ENCODE assay signal across 8 cellular contexts in the genomic region with DNA sequence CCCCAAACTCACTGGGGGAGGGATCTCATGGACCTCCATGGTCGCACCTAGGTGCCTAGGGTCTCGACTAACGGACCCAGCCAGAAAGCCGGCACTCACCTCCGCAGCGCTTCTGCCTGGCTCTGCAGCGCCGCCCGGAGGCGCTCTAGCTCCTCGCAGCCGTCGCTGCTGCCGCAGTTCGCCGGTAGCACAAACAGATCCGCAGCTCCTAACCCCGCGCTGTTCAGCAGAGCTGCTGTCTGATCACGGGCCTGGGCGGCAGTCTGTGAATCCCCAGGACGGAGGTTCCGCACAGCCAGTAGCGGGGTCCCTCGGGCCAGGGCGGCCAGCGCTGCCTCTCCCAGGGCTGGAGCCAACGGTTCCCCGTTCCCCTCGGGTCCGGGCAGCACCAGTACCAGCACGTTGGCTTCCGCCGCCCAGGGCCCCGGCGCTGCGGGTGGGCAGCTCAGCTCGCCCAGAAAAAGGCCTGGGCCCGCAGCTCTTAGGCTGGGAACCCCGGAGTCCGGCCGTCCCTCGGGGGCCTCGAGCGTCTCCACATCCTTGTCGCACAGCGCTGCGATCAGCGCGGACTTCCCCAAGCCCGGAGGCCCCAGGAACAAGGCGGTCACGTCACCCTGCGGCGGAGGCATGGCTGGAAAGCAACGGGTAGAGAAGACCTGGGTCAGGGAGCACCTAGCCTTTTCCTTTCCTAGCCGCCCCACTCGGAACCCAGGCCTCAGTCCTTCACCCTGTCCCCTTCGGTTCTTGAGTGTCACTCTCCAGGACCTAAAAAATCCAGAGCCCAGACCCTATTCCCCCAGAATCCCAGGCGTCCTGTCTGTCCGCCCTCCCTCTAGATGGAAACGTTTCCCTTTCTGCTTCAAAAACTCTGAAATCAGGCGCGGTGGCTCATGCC. TPM values are rescaled to one million over a fixed set of nuclear protein-coding genes. Genes with fewer than 3 reads are reported as not detected.
DNase-seq lines count a peak whose midpoint lies in the region; ATAC-seq and TF ChIP-seq lines count a peak whose summit lies in the region.

No MANE protein-coding gene starts in this region.

- peaks cover 8 to 22% of the 10 kb centered on the region in 2 experiments; a peak in 2 of 4 replicates for H3K4me1 ChIP-seq in SK-N-SH (ENCODE audit: control insufficient read depth in 1 of 2, insufficient read depth in 2 of 2, low read depth in 1 of 2, low read length in 1 of 2)
- H3K4me1 ChIP-seq in heart right ventricle, result peaks cover 16 to 45% (median 38%) of the 10 kb centered on the region in 9 donors
- H3K4me1 ChIP-seq in psoas muscle, result peaks cover 26% of the 10 kb centered on the region
- H3K4me1 ChIP-seq in uterus, result peaks cover 5 to 20% of the 10 kb centered on the region in 2 donors

- peak overlapping the region; percentile 59 to 81 for H3K27ac ChIP-seq in SK-N-SH (ENCODE audit: low read depth in 2 of 2, low read length in 1 of 2)
- peak overlapping the region in 9 of 10 donors; percentile 57 to 99 (median 97) for H3K27ac ChIP-seq in heart right ventricle
- H3K27ac ChIP-seq in psoas muscle, result peak overlapping the region; percentile 99
- peak overlapping the region; percentile 87 to 97 for H3K27ac ChIP-seq in uterus

- in situ Hi-C loops in KBM-7 (cut with MboI; ENCODE audit: low pct_unique_long_range_greater_than_20kb, low sequenced_read_pairs), result no loop called here

- peaks cover 9% of the 10 kb centered on the region; the same call in 1 of the 2 replicates for H4K20me1 ChIP-seq in SK-N-SH (ENCODE audit: insufficient read depth)

- peaks cover 80% of the 10 kb centered on the region for H3K79me2 ChIP-seq in SK-N-SH (ENCODE audit: insufficient read depth)

- peak; percentile 87 for TF ChIP-seq CTCF in SK-N-SH (IDR thresholded peaks at IDR 0.05)
- peak in 8 of 9 donors; percentile 29 to 78 (median 53) for TF ChIP-seq CTCF in heart right ventricle (IDR thresholded peaks at IDR 0.05)
- TF ChIP-seq CTCF in psoas muscle (IDR thresholded peaks at IDR 0.05), result peak; percentile 45
- TF ChIP-seq CTCF in uterus (IDR thresholded peaks at IDR 0.05), result peak in 3 of 4 experiments; percentile 30 to 49 (median 31)

- intact Hi-C loops in heart right ventricle (cut with DNase I) (loop anchor here in 6 of 10 donors (5.0 to 10.0 kb wide), 3 partner anchors 58 to 63 kb away; partner anchors contain the start of gene ZNF575 (in 4 of the 6)), psoas muscle (cut with DNase I) (loop anchor here (2.0 to 10.0 kb wide), 3 partner anchors 18 to 63 kb away; partner anchors contain the start of gene ZNF575 (in 2 of the 2)), uterus (cut with DNase I; ENCODE audit: low total_unique reads) (no loop called here)

- TF ChIP-seq POLR2A in uterus (IDR thresholded peaks at IDR 0.05), result no peak

- H3F3A ChIP-seq in SK-N-SH (replicated peaks; ENCODE audit: insufficient read depth), result peaks cover 12% of the 10 kb centered on the region

- 8% methylated on average over 41 of the region's 64 CpGs for WGBS in SK-N-SH (ENCODE audit: low lambda C conversion rate)
- WGBS in heart right ventricle, 2 donors, result 4% methylated on average over 64 of the region's 64 CpGs
- WGBS in psoas muscle, 3 donors, result 3 to 5% (median 5%) methylated on average over 64 of the region's 64 CpGs

- CTCF ChIA-PET in SK-N-SH (lab: Yijun Ruan, JAX), result interaction anchor here (0.6 to 6.6 kb wide), 35 partner anchors 9 to 215 kb away, joined by 3 to 104 read pairs (median 6); partner anchors contain the start of genes PHLDB3, PINLYP, XRCC1 and ZNF575

- H3K9me3 Mint-ChIP-seq in activated naive CD4-positive, alpha-beta T cell treated with anti-CD3 and anti-CD28 coated beads, Interleukin-2, amount 50 U/mL, for 72 hours, result no peaks in the 10 kb centered on the region

- H3K4me2 ChIP-seq in SK-N-SH, result peak overlapping the region; percentile 99

- H3K36me3 Mint-ChIP-seq in activated naive CD4-positive, alpha-beta T cell treated with anti-CD3 and anti-CD28 coated beads, Interleukin-2, amount 50 U/mL, for 72 hours, result peaks cover 25 to 38% of the 10 kb centered on the region in 2 donors

- H3K4me3 ChIP-seq in SK-N-SH (ENCODE audit: low read depth in 2 of 2, low read length in 1 of 2) (peak overlapping the region; percentile 72 to 98), heart right ventricle (peak overlapping the region; percentile 32 to 78 (median 72)), psoas muscle (peak overlapping the region; percentile 89), uterus (peak overlapping the region; percentile 59 to 64)

- H2AFZ ChIP-seq in SK-N-SH (ENCODE audit: low read depth), result 0 out of 2 replicates have a peak overlapping the region, but pooled peaks have one; percentile 60

- peak overlapping the region; percentile 85 for H3K9ac ChIP-seq in SK-N-SH

- H3K9me3 ChIP-seq in SK-N-SH, result no peaks in the 10 kb centered on the region
- no peaks in the 10 kb centered on the region for H3K9me3 ChIP-seq in heart right ventricle
- H3K9me3 ChIP-seq in psoas muscle, result no peaks in the 10 kb centered on the region
- no peaks in the 10 kb centered on the region for H3K9me3 ChIP-seq in uterus

- H3K36me3 ChIP-seq in SK-N-SH (replicated peaks in 1 of 2; ENCODE audit: control insufficient read depth in 1 of 2, insufficient read depth in 2 of 2, low read length in 1 of 2), result peaks cover 25 to 38% of the 10 kb centered on the region in 2 experiments
- H3K36me3 ChIP-seq in heart right ventricle, result peaks cover 6 to 66% (median 38%) of the 10 kb centered on the region in 9 donors
- H3K36me3 ChIP-seq in psoas muscle (ENCODE audit: insufficient read depth in 1 of 2, low read depth in 1 of 2), result peaks cover 2 to 63% of the 10 kb centered on the region in 2 donors
- H3K36me3 ChIP-seq in uterus, result no peaks in the 10 kb centered on the region

- H3K9me2 ChIP-seq in SK-N-SH, result no peaks in the 10 kb centered on the region

- H3K27me3 ChIP-seq in SK-N-SH (ENCODE audit: insufficient read depth), result no peaks in the 10 kb centered on the region
- no peaks in the 10 kb centered on the region for H3K27me3 ChIP-seq in heart right ventricle
- H3K27me3 ChIP-seq in psoas muscle (ENCODE audit: insufficient read depth in 3 of 3, low read length in 2 of 3), result no peaks in the 10 kb centered on the region
- no peaks in the 10 kb centered on the region for H3K27me3 ChIP-seq in uterus

- peak; percentile 37 for DNase-seq in GF-D8 (lab: John Stamatoyannopoulos, UW)
- DNase-seq in KBM-7, result peak; percentile 83
- DNase-seq in SK-N-SH, result peak; percentile 76
- peak; percentile 78 for DNase-seq in activated naive CD4-positive, alpha-beta T cell treated with anti-CD3 and anti-CD28 coated beads, Interleukin-2, amount 50 U/mL, for 72 hours (ENCODE audit: low spot score in 2 of 2)
- DNase-seq in heart right ventricle, result peak in 1 of 2 donors; percentile 44
- DNase-seq in psoas muscle, result peak; percentile 43 to 72
- DNase-seq in uterus, result no peak

- TF ChIP-seq EP300 in SK-N-SH (IDR thresholded peaks at IDR 0.05; ENCODE audit: borderline replicate concordance in 1 of 2, low read depth in 1 of 2, low read length in 1 of 2), result no peak

- peak overlapping the region; percentile 100 for H3K27ac Mint-ChIP-seq in activated naive CD4-positive, alpha-beta T cell treated with anti-CD3 and anti-CD28 coated beads, Interleukin-2, amount 50 U/mL, for 72 hours

- peak; percentile 60 to 66 for ATAC-seq in activated naive CD4-positive, alpha-beta T cell treated with anti-CD3 and anti-CD28 coated beads, Interleukin-2, amount 50 U/mL, for 72 hours
- ATAC-seq in heart right ventricle, result peak in 2 of 8 donors; percentile 7
- no peak for ATAC-seq in psoas muscle
- ATAC-seq in GM18498 (IDR thresholded peaks at IDR 0.05; ENCODE audit: unreplicated experiment), result no peak

- TF ChIP-seq RAD21 in SK-N-SH (IDR thresholded peaks at IDR 0.05; ENCODE audit: low read length), result peak; percentile 80

- POLR2A ChIA-PET in SK-N-SH (lab: Yijun Ruan, JAX), result interaction anchor here (0.6 to 1.1 kb wide), 3 partner anchors 11 to 61 kb away, joined by 3 to 4 read pairs (median 3); partner anchors contain the start of gene ZNF575

RNA-seq across cellular contexts. Expression of gene IRGQ, which starts 1.0 kb away (rescaled TPM):
- polyA plus RNA-seq in SK-N-SH (2012; rRNA removed), result 8.4 and 10.8 TPM in 2 replicates
- 9.4 and 10.2 TPM in 2 replicates for polyA plus RNA-seq in SK-N-SH (2012; cell fraction: cytosol; rRNA removed)
- polyA plus RNA-seq in SK-N-SH (2012; cell fraction: nucleus; rRNA removed), result 27.5 and 30.0 TPM in 2 replicates
- total RNA-seq in activated naive CD4-positive, alpha-beta T cell treated with anti-CD3 and anti-CD28 coated beads, Interleukin-2, amount 50 U/mL, for 72 hours, result 10 to 100 TPM; 21.6 to 29.4 TPM
- total RNA-seq in heart right ventricle, result 10 to 100 TPM; 19.0 to 34.2 (median 28.4) TPM
- polyA plus RNA-seq in heart right ventricle, result 1 to 10 TPM; 5.6 to 8.8 TPM
- total RNA-seq in psoas muscle, result 10 to 100 TPM; 16.3 to 26.9 (median 22.4) TPM
- 10 to 100 TPM in 2 of 3 donors, 1 to 10 TPM in 1; 5.5 to 23.3 (median 11.9) TPM for polyA plus RNA-seq in psoas muscle
- total RNA-seq in uterus, result 10 to 100 TPM in 2 of 4 donors, 1 to 10 TPM in 2; 4.1 to 31.0 (median 17.2) TPM

RNA-seq across cellular contexts. Expression of gene ZNF576, which starts 1.4 kb away (rescaled TPM):
- polyA plus RNA-seq in SK-N-SH (2012; rRNA removed) (12.8 and 13.6 TPM in 2 replicates), heart right ventricle (10 to 100 TPM in 1 of 2 donors, 1 to 10 TPM in 1; 6.7 to 20.9 TPM), psoas muscle (10 to 100 TPM; 14.6 to 22.7 (median 22.4) TPM)
- 7.0 and 9.4 TPM in 2 replicates for polyA plus RNA-seq in SK-N-SH (2012; cell fraction: cytosol; rRNA removed)
- 8.4 and 9.5 TPM in 2 replicates for polyA plus RNA-seq in SK-N-SH (2012; cell fraction: nucleus; rRNA removed)
- 10 to 100 TPM; 15.9 to 19.6 TPM for total RNA-seq in activated naive CD4-positive, alpha-beta T cell treated with anti-CD3 and anti-CD28 coated beads, Interleukin-2, amount 50 U/mL, for 72 hours
- total RNA-seq in heart right ventricle (10 to 100 TPM in 9 of 10 donors, 1 to 10 TPM in 1; 8.7 to 15.9 (median 12.7) TPM), psoas muscle (10 to 100 TPM; 10.3 to 16.2 (median 15.9) TPM), uterus (10 to 100 TPM in 3 of 4 donors, 1 to 10 TPM in 1; 2.4 to 19.0 (median 12.6) TPM)

RNA-seq across cellular contexts. Expression of gene SRRM5, which starts 16.9 kb away (rescaled TPM):
- polyA plus RNA-seq in SK-N-SH (2012; rRNA removed) (0.15 and 0.19 TPM in 2 replicates), heart right ventricle (1 to 10 TPM in 1 of 2 donors, under 1 TPM in 1; 0.26 to 1.6 TPM), psoas muscle (1 to 10 TPM in 1 of 3 donors, under 1 TPM in 2; 0.10 to 1.1 (median 0.52) TPM)
- polyA plus RNA-seq in SK-N-SH (2012; cell fraction: cytosol; rRNA removed), result 0.06 and 0.08 TPM in 2 replicates
- 1.3 and 1.4 TPM in 2 replicates for polyA plus RNA-seq in SK-N-SH (2012; cell fraction: nucleus; rRNA removed)
- under 1 TPM; 0.68 to 0.80 TPM for total RNA-seq in activated naive CD4-positive, alpha-beta T cell treated with anti-CD3 and anti-CD28 coated beads, Interleukin-2, amount 50 U/mL, for 72 hours
- total RNA-seq in heart right ventricle (under 1 TPM in 8 of 10 donors, not detected in 2; 0.11 to 0.32 (median 0.22) TPM), psoas muscle (under 1 TPM in 3 of 4 donors, not detected in 1; 0.12 to 0.34 (median 0.19) TPM), uterus (under 1 TPM in 1 of 4 donors, not detected in 3; 0.58 TPM)

RNA-seq across cellular contexts. Expression of gene PINLYP, which starts 19.4 kb away (rescaled TPM):
- polyA plus RNA-seq in SK-N-SH (2012; rRNA removed) (5.5 and 6.5 TPM in 2 replicates), heart right ventricle (1 to 10 TPM; 4.5 to 5.2 TPM), psoas muscle (1 to 10 TPM in 1 of 3 donors, under 1 TPM in 2; 0.66 to 1.3 (median 0.90) TPM)
- 2.8 and 5.4 TPM in 2 replicates for polyA plus RNA-seq in SK-N-SH (2012; cell fraction: cytosol; rRNA removed)
- 8.0 and 9.2 TPM in 2 replicates for polyA plus RNA-seq in SK-N-SH (2012; cell fraction: nucleus; rRNA removed)
- total RNA-seq in activated naive CD4-positive, alpha-beta T cell treated with anti-CD3 and anti-CD28 coated beads, Interleukin-2, amount 50 U/mL, for 72 hours, result 1 to 10 TPM; 6.5 to 9.0 TPM
- total RNA-seq in heart right ventricle (1 to 10 TPM in 9 of 10 donors, under 1 TPM in 1; 0.28 to 3.7 (median 1.3) TPM), psoas muscle (1 to 10 TPM in 1 of 4 donors, under 1 TPM in 2, not detected in 1; 0.66 to 1.1 (median 0.86) TPM), uterus (10 to 100 TPM in 3 of 4 donors, 1 to 10 TPM in 1; 4.6 to 46.5 (median 10.3) TPM)

RNA-seq across cellular contexts. Expression of gene XRCC1, which starts 19.6 kb away (rescaled TPM):
- polyA plus RNA-seq in SK-N-SH (2012; rRNA removed) (24.7 and 30.3 TPM in 2 replicates), heart right ventricle (10 to 100 TPM; 11.0 to 19.2 TPM), psoas muscle (10 to 100 TPM; 13.5 to 21.6 (median 14.1) TPM)
- polyA plus RNA-seq in SK-N-SH (2012; cell fraction: cytosol; rRNA removed), result 13.2 and 16.4 TPM in 2 replicates
- polyA plus RNA-seq in SK-N-SH (2012; cell fraction: nucleus; rRNA removed), result 20.2 and 25.7 TPM in 2 replicates
- 10 to 100 TPM; 36.9 to 39.5 TPM for total RNA-seq in activated naive CD4-positive, alpha-beta T cell treated with anti-CD3 and anti-CD28 coated beads, Interleukin-2, amount 50 U/mL, for 72 hours
- total RNA-seq in heart right ventricle (10 to 100 TPM; 11.8 to 21.9 (median 17.7) TPM), psoas muscle (10 to 100 TPM; 12.7 to 22.1 (median 14.8) TPM), uterus (10 to 100 TPM; 22.7 to 53.2 (median 30.7) TPM)

Comparison
In these comparisons a context has a peak if more than half of its experiments do, and no peak if none do; other contexts are left out.
1. DNase-seq: peak in GF-D8 (single experiment), KBM-7 (single experiment), SK-N-SH (single experiment), activated naive CD4-positive, alpha-beta T cell treated with anti-CD3 and anti-CD28 coated beads, Interleukin-2, amount 50 U/mL, for 72 hours (2 of 2) and psoas muscle (2 of 2); none in uterus (0 of 2).
2. CTCF ChIP-seq: peak in every context shown above with its lines; median percentile 87 in SK-N-SH; 53 in heart right ventricle; 45 in psoas muscle; 31 in uterus.
3. ATAC-seq: peak in activated naive CD4-positive, alpha-beta T cell treated with anti-CD3 and anti-CD28 coated beads, Interleukin-2, amount 50 U/mL, for 72 hours (2 of 2); none in psoas muscle (0 of 4) and GM18498 (single experiment).
4. Peak in every context shown above with its lines, with median percentiles within 50 percentile points of each other: H3K27ac ChIP-seq and H3K4me3 ChIP-seq.